Comparison of ENCODE assay signal across 1 cellular context in genomic region chrX:1075156-1075555, GRCh38.
TF ChIP-seq lines count a peak whose summit lies in the region.

No MANE protein-coding gene starts in this region.

TF ChIP-seq in HepG2, 621 proteins besides CTCF, POLR2A, EP300 and RAD21 (continued from another document):
- TF ChIP-seq ZNF18 (CRISPR knock-in tag; IDR thresholded peaks at IDR 0.05; ENCODE audit: insufficient replicate concordance): peak; percentile 80
